ENCODE assay signal across 20 cellular contexts in the genomic region with DNA sequence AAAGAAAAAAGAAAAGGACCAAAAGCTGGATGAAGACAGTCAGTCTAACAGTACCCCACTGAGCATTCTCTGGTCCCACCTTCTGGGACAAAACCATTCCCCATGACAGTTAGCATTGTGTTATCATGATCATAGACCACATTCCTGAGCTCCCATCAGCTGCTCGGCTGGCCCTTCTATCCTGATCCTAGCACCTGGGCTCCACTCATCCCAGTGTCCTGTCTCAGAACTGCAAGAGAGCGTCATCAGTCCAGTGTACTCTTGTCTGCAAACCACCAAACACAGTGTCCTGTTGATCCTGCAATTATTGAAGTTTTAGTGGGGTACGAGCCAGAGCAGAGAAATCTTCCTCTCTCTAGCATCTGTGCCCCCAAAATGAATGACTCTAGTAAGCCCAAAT. TPM values are rescaled to one million over a fixed set of nuclear protein-coding genes. Genes with fewer than 3 reads are reported as not detected.
"Had no signal": no experiment of that assay in that cellular context is flagged by ENCODE, and none has a peak within 500 bp of the region (broad histone marks: within the 10 kb centered on the region; RNA-seq: fewer than 3 reads in every experiment).

No MANE protein-coding gene starts in this region.

- H3K27ac Mint-ChIP-seq: activated CD4-positive, alpha-beta T cell treated with anti-CD3 and anti-CD28 coated beads, Interleukin-2, amount 10 ng/mL, durations not matched to agents 24 days and 14 days had no signal

- H3K9me3 Mint-ChIP-seq: activated CD4-positive, alpha-beta T cell treated with anti-CD3 and anti-CD28 coated beads, Interleukin-2, amount 10 ng/mL, durations not matched to agents 24 days and 14 days; naive B cell had no signal

- H3K36me3 Mint-ChIP-seq: naive B cell had no signal

- H3K27ac ChIP-seq: esophagus squamous epithelium, pancreas, tibial artery, uterus had no signal

- DNase-seq: activated CD8-positive, alpha-beta memory T cell treated with anti-CD3 and anti-CD28 coated beads, Interleukin-2, amount 50 U/mL, for 4 hours; activated effector memory CD4-positive, alpha-beta T cell treated with anti-CD3 and anti-CD28 coated beads, Interleukin-2, amount 50 U/mL, for 16 hours; activated naive CD4-positive, alpha-beta T cell treated with anti-CD3 and anti-CD28 coated beads, Interleukin-2, amount 50 U/mL, for 16 hours; activated T-cell treated with anti-CD3 and anti-CD28 coated beads, Interleukin-2, amount 50 U/mL, for 48 hours; effector CD8-positive, alpha-beta T cell; esophagus squamous epithelium; kidney; left lung; naive B cell; pancreas; SK-N-SH; stimulated activated CD4-positive, alpha-beta T cell treated with anti-CD3 and anti-CD28 coated beads, Interleukin-1b, Interleukin-23, amount 100 ng/mL, for 48 hours; stimulated activated naive CD8-positive, alpha-beta T cell treated with anti-CD3 and anti-CD28 coated beads, Interleukin-15, Interleukin-2, amounts not matched to agents 100 U/mL and 50 U/mL, for 24 hours; substantia nigra; T-helper 9 cell; tibial artery; uterus had no signal

- H3K36me3 ChIP-seq: esophagus squamous epithelium, left lung, pancreas, tibial artery, uterus had no signal

- H3K9me3 ChIP-seq: esophagus squamous epithelium, left lung, pancreas, SK-N-SH, tibial artery, uterus had no signal

- H3K4me3 ChIP-seq: esophagus squamous epithelium, left lung, pancreas, tibial artery, uterus had no signal

- H3K4me3 Mint-ChIP-seq: activated CD4-positive, alpha-beta T cell treated with anti-CD3 and anti-CD28 coated beads, Interleukin-2, amount 10 ng/mL, durations not matched to agents 24 days and 14 days; naive B cell had no signal

- H3K4me1 ChIP-seq: tibial artery, uterus had no signal

- H3K27me3 ChIP-seq: esophagus squamous epithelium, left lung, pancreas, tibial artery, uterus had no signal

- ATAC-seq: left lung; pancreas; stimulated activated naive CD8-positive, alpha-beta T cell treated with anti-CD3 and anti-CD28 coated beads, Interleukin-15, Interleukin-2, amounts not matched to agents 100 U/mL and 50 U/mL, for 24 hours had no signal

RNA-seq across cellular contexts. Expression of gene TAAR1, which starts 16.0 kb away (rescaled TPM):
- total RNA-seq: activated CD4-positive, alpha-beta T cell treated with anti-CD3 and anti-CD28 coated beads, Interleukin-2, amount 10 ng/mL, durations not matched to agents 24 days and 14 days; cerebellum; esophagus squamous epithelium; kidney; left lung; mononuclear cell; pancreas had no signal
- polyA plus RNA-seq: SK-N-SH had no signal

RNA-seq across cellular contexts. Expression of gene VNN1, which starts 38.9 kb away (rescaled TPM):
- total RNA-seq: activated CD4-positive, alpha-beta T cell treated with anti-CD3 and anti-CD28 coated beads, Interleukin-2, amount 10 ng/mL, durations not matched to agents 24 days and 14 days had no signal
- polyA plus RNA-seq: SK-N-SH had no signal

RNA-seq across cellular contexts. Expression of gene TAAR2, which starts 50.9 kb away (rescaled TPM):
- total RNA-seq: activated CD4-positive, alpha-beta T cell treated with anti-CD3 and anti-CD28 coated beads, Interleukin-2, amount 10 ng/mL, durations not matched to agents 24 days and 14 days; cerebellum; esophagus squamous epithelium; kidney; left lung; mononuclear cell; pancreas; uterus had no signal
- polyA plus RNA-seq: pancreas, SK-N-SH had no signal
